8 cellular contexts compared by ENCODE assay signal in the genomic region with DNA sequence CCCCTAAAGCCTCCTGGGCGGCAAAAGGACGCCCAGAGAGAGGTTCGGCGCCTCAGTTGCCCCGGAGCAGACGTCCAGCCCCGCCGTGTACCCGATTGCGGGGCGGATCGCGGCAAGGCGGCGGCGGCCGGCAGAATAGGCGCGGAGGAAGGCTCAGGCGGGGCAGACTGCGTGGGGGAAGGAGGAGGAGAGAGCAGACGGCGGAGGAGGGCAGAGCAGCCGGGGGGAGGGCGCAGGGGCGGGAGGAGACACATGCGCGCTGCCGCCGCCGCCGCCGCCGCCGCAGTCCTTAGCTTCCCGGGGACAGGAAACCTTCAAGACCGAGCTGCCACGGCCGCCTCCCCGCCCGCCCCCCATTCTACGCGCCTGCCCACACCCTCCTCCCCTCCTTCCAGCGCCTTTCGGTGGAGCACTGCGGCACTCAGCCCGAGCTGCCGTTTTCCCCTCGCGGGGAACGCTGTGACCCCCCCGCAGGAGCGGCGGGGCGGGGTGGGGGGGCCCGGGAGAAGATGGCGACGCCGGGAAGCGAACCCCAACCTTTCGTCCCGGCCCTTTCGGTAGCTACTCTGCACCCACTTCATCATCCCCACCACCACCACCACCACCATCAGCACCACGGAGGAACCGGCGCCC. TPM values are rescaled to one million over a fixed set of nuclear protein-coding genes. Genes with fewer than 3 reads are reported as not detected.
DNase-seq lines count a peak whose midpoint lies in the region; ATAC-seq and TF ChIP-seq lines count a peak whose summit lies in the region.

A gene with protein sequence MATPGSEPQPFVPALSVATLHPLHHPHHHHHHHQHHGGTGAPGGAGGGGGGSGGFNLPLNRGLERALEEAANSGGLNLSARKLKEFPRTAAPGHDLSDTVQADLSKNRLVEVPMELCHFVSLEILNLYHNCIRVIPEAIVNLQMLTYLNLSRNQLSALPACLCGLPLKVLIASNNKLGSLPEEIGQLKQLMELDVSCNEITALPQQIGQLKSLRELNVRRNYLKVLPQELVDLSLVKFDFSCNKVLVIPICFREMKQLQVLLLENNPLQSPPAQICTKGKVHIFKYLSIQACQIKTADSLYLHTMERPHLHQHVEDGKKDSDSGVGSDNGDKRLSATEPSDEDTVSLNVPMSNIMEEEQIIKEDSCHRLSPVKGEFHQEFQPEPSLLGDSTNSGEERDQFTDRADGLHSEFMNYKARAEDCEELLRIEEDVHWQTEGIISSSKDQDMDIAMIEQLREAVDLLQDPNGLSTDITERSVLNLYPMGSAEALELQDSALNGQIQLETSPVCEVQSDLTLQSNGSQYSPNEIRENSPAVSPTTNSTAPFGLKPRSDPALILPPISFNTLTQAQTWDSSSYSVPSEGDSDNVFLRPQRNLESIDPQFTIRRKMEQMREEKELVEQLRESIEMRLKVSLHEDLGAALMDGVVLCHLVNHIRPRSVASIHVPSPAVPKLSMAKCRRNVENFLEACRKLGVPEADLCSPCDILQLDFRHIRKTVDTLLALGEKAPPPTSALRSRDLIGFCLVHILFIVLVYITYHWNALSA (plus strand): TSS at position 283 of the 633 bp plus-strand sequence. CDS start 227 bp downstream, at position 510.

- H3K9me2 ChIP-seq in OCI-LY7 (ENCODE audit: insufficient read depth, low read length), result no peaks in the 10 kb centered on the region

- H3K36me3 Mint-ChIP-seq in CD4-positive, alpha-beta T cell (ENCODE audit: low read depth), result peaks cover 6% of the 10 kb centered on the region
- H3K36me3 Mint-ChIP-seq in endothelial cell (ENCODE audit: low read depth, unreplicated experiment), result peaks cover 10% of the 10 kb centered on the region

- H3K9me3 Mint-ChIP-seq in CD4-positive, alpha-beta T cell, result no peaks in the 10 kb centered on the region
- H3K9me3 Mint-ChIP-seq in endothelial cell (ENCODE audit: unreplicated experiment), result no peaks in the 10 kb centered on the region

- H3K27ac Mint-ChIP-seq in CD4-positive, alpha-beta T cell, result peak within 1 kb of the TSS; percentile 89
- H3K27ac Mint-ChIP-seq in endothelial cell (ENCODE audit: unreplicated experiment), result peak within 1 kb of the TSS; percentile 84

- TF ChIP-seq CTCF in CD4-positive, alpha-beta T cell (IDR thresholded peaks at IDR 0.05), result no peak
- TF ChIP-seq CTCF in OCI-LY7 (conservative IDR thresholded peaks at IDR 0.05; ENCODE audit: low read length) (no peak), endothelial cell (IDR thresholded peaks at IDR 0.05; ENCODE audit: unreplicated experiment) (no peak)

- peaks cover 49% of the 10 kb centered on the region for H3K4me1 Mint-ChIP-seq in CD4-positive, alpha-beta T cell (ENCODE audit: low read depth)
- peaks cover 28% of the 10 kb centered on the region for H3K4me1 Mint-ChIP-seq in endothelial cell (ENCODE audit: unreplicated experiment)

- intact Hi-C loops in CD4-positive, alpha-beta T cell (cut with DNase I, micrococcal nuclease), result loop anchor here (5.0 to 10.0 kb wide), 2 partner anchors 114 to 1638 kb away; no protein-coding TSS in a partner anchor
- intact Hi-C loops in OCI-LY7 (cut with micrococcal nuclease; ENCODE audit: unreplicated experiment), result loop anchor here (5.0 kb wide), 3 partner anchors 114 to 371 kb away; a partner anchor contains a TSS

- DNase-seq in CD4-positive, alpha-beta T cell, result peak; percentile 73 to 86 (median 82)
- peak; percentile 75 for DNase-seq in HuH-7.5 (ENCODE audit: low spot score)
- DNase-seq in OCI-LY7 (ENCODE audit: low spot score), result peak; percentile 89
- DNase-seq in activated CD8-positive, alpha-beta memory T cell treated with anti-CD3 and anti-CD28 coated beads, Interleukin-2, amount 50 U/mL, for 48 hours, result peak; percentile 88
- DNase-seq in endothelial cell (ENCODE audit: low spot score), result peak; percentile 86
- DNase-seq in midbrain (lab: John Stamatoyannopoulos, UW), result peak; percentile 61
- peak; percentile 64 to 76 for DNase-seq in stimulated activated CD8-positive, alpha-beta memory T cell treated with anti-CD3 and anti-CD28 coated beads, Interleukin-2, amount 100 ng/mL, for 1 hour (ENCODE audit: low read depth in 2 of 2)

- peaks cover 40% of the 10 kb centered on the region for H3K4me1 ChIP-seq in OCI-LY7 (ENCODE audit: insufficient read depth, low read length, poor library complexity, severe bottlenecking)

- H4K20me1 ChIP-seq in OCI-LY7 (ENCODE audit: insufficient read depth, low read length), result peaks cover 24% of the 10 kb centered on the region

- H3K4me2 ChIP-seq in OCI-LY7 (ENCODE audit: low read length), result peak within 1 kb of the TSS; percentile 96

- peak within 1 kb of the TSS; percentile 69 for H2AFZ ChIP-seq in OCI-LY7 (ENCODE audit: low read length)

- H3K36me3 ChIP-seq in OCI-LY7 (ENCODE audit: insufficient read depth, low read length), result peaks cover 5% of the 10 kb centered on the region; the same call in 1 of the 2 replicates

- H3K9me3 ChIP-seq in CD4-positive, alpha-beta T cell (ENCODE audit: control insufficient read depth, low read length), result no peaks in the 10 kb centered on the region
- no peaks in the 10 kb centered on the region for H3K9me3 ChIP-seq in OCI-LY7 (ENCODE audit: low read length)

- no TSS peak for BruUV-seq in OCI-LY7 (replicated peaks; lab: Mats Ljungman, UMichigan)

- H3K79me2 ChIP-seq in OCI-LY7 (ENCODE audit: insufficient read depth, low read depth, low read length), result peaks cover 58% of the 10 kb centered on the region

- CTCF ChIA-PET in CD4-positive, alpha-beta T cell (lab: Charles Lee), result interaction anchor here (2.0 to 2.5 kb wide), 3 partner anchors 8 to 168 kb away, joined by 8 to 14 read pairs (median 11); no protein-coding TSS in a partner anchor
- CTCF ChIA-PET in OCI-LY7 (lab: Charles Lee; ENCODE audit: unreplicated experiment), result interaction anchor here (0.6 to 2.0 kb wide), 7 partner anchors 38 to 408 kb away, joined by 3 to 8 read pairs (median 3); no protein-coding TSS in a partner anchor

- peak within 1 kb of the TSS; percentile 72 for H3K27ac ChIP-seq in CD4-positive, alpha-beta T cell (ENCODE audit: low read depth, low read length)
- peak within 1 kb of the TSS; percentile 74 for H3K27ac ChIP-seq in OCI-LY7 (ENCODE audit: low read depth, low read length, poor library complexity, severe bottlenecking)

- peak; percentile 83 for ATAC-seq in CD4-positive, alpha-beta T cell (ENCODE audit: poor library complexity)
- ATAC-seq in GM21367 (IDR thresholded peaks at IDR 0.05; ENCODE audit: unreplicated experiment), result peak; percentile 47

- POLR2A ChIA-PET in CD4-positive, alpha-beta T cell (lab: Charles Lee), result interaction anchor here (0.7 to 1.5 kb wide), 6 partner anchors 39 to 244 kb away, joined by 3 to 4 read pairs (median 3); a partner anchor contains a TSS
- POLR2A ChIA-PET in OCI-LY7 (lab: Charles Lee), result interaction anchor here (0.5 to 2.6 kb wide), 5 partner anchors 19 to 114 kb away, joined by 3 to 13 read pairs (median 5); no protein-coding TSS in a partner anchor

- H3K27me3 Mint-ChIP-seq in CD4-positive, alpha-beta T cell, result no peaks in the 10 kb centered on the region
- peaks cover 7% of the 10 kb centered on the region for H3K27me3 Mint-ChIP-seq in endothelial cell (ENCODE audit: unreplicated experiment)

- H3K4me3 Mint-ChIP-seq in CD4-positive, alpha-beta T cell, result peak within 1 kb of the TSS; percentile 97
- peak within 1 kb of the TSS; percentile 96 for H3K4me3 Mint-ChIP-seq in endothelial cell (ENCODE audit: unreplicated experiment)

- peaks cover 6% of the 10 kb centered on the region for H3K27me3 ChIP-seq in CD4-positive, alpha-beta T cell (ENCODE audit: control insufficient read depth, insufficient read depth, low read length)

- peak within 1 kb of the TSS; percentile 86 for H3K4me3 ChIP-seq in OCI-LY7 (ENCODE audit: low read depth, low read length, poor library complexity, severe bottlenecking)

RNA-seq across cellular contexts. Expression of the gene that starts here (rescaled TPM):
- total RNA-seq in CD4-positive, alpha-beta T cell, result 10 to 100 TPM; 13.4 to 14.7 TPM
- 14.9 and 16.7 TPM in 2 replicates for total RNA-seq in OCI-LY7 (2014; rRNA removed; shearing (Covaris generic))
- total RNA-seq in OCI-LY7 (2022) (27.8 and 35.7 TPM in 2 replicates), endothelial cell (ENCODE audit: unreplicated experiment) (45.6 TPM)

Comparison
In these comparisons a context has a peak if more than half of its experiments do, and no peak if none do; other contexts are left out.
1. Peak in every context shown above with its lines: DNase-seq, ATAC-seq, H3K4me3 ChIP-seq and H3K27ac ChIP-seq.